Comparison of ENCODE assay signal across 16 cellular contexts in genomic region chr5:58025825-58026224, GRCh38.
DNase-seq lines count a peak whose midpoint lies in the region; ATAC-seq and TF ChIP-seq lines count a peak whose summit lies in the region.
"Had no signal": no experiment of that assay in that cellular context is flagged by ENCODE, and none has a peak within 500 bp of the region (broad histone marks: within the 10 kb centered on the region; RNA-seq: fewer than 3 reads in every experiment).

No MANE protein-coding gene starts in this region.

- intact Hi-C loops in Caco-2 (cut with micrococcal nuclease; ENCODE audit: unreplicated experiment), result no loop called here

- CTCF ChIA-PET in Caco-2 (lab: Charles Lee), result interaction anchor here (0.6 kb wide), 1 partner anchor 16 kb away, joined by 3 read pairs; no protein-coding TSS in a partner anchor

- peaks cover 7% of the 10 kb centered on the region for H3K4me1 Mint-ChIP-seq in Caco-2 (ENCODE audit: low read depth, unreplicated experiment)
- H3K4me1 Mint-ChIP-seq: CD14-positive monocyte had no signal

- H3K4me3 Mint-ChIP-seq in Caco-2 (ENCODE audit: unreplicated experiment), result no peak overlapping the region
- H3K4me3 Mint-ChIP-seq: CD14-positive monocyte; CD8-positive, alpha-beta T cell; HFFc6 had no signal

- no peaks in the 10 kb centered on the region for H3K27me3 Mint-ChIP-seq in Caco-2 (ENCODE audit: insufficient read depth, unreplicated experiment)

- TF ChIP-seq CTCF in Caco-2 (IDR thresholded peaks at IDR 0.05; ENCODE audit: insufficient read depth in 1 of 2, low read depth in 1 of 2, low read length in 1 of 2, severe bottlenecking in 1 of 2, unreplicated experiment in 1 of 2), result no peak

- peak overlapping the region; percentile 22 for H3K27ac Mint-ChIP-seq in Caco-2 (ENCODE audit: unreplicated experiment)
- H3K27ac Mint-ChIP-seq: CD14-positive monocyte; CD8-positive, alpha-beta T cell; HFFc6 had no signal

- ATAC-seq in HG03460 (IDR thresholded peaks at IDR 0.05; ENCODE audit: unreplicated experiment), result no peak
- ATAC-seq: CD8-positive, alpha-beta T cell had no signal

- no peaks in the 10 kb centered on the region for H3K9me3 ChIP-seq in Caco-2

- H3K36me3 Mint-ChIP-seq in Caco-2 (ENCODE audit: insufficient read depth, unreplicated experiment), result no peaks in the 10 kb centered on the region
- H3K36me3 Mint-ChIP-seq: CD14-positive monocyte; CD8-positive, alpha-beta T cell had no signal

- H3K27ac ChIP-seq in cingulate gyrus (ENCODE audit: low read depth, low read length), result peak overlapping the region; percentile 34
- H3K27ac ChIP-seq: 22Rv1 had no signal

- H3K4me3 ChIP-seq in Caco-2 (ENCODE audit: low read depth, low read length), result no peak overlapping the region

- no peaks in the 10 kb centered on the region for H3K36me3 ChIP-seq in Caco-2 (ENCODE audit: control insufficient read depth, insufficient read depth, low read length)

- no peaks in the 10 kb centered on the region for H3K27me3 ChIP-seq in Caco-2 (replicated peaks; ENCODE audit: control insufficient read depth, insufficient read depth, low read length)

- peaks cover 19% of the 10 kb centered on the region for H3K4me1 ChIP-seq in Caco-2

- no peaks in the 10 kb centered on the region for H3K9me3 Mint-ChIP-seq in Caco-2 (ENCODE audit: unreplicated experiment)
- H3K9me3 Mint-ChIP-seq: CD8-positive, alpha-beta T cell; HFFc6 had no signal

- POLR2A ChIA-PET in Caco-2 (lab: Charles Lee), result no interaction called here

- no TSS peak for BruUV-seq in Caco-2 (replicated peaks; lab: Mats Ljungman, UMichigan)

- no peak for DNase-seq in Caco-2
- peak; percentile 0 for DNase-seq in left kidney (ENCODE audit: low read depth, low spot score)
- peak; percentile 0 for DNase-seq in pons (ENCODE audit: low spot score)
- no peak for DNase-seq in stimulated activated CD4-positive, alpha-beta T cell treated with anti-CD3 and anti-CD28 coated beads, Interleukin-12 subunit alpha, Interleukin-12 subunit beta, amount 100 ng/mL, for 4 hours
- DNase-seq in activated effector memory CD4-positive, alpha-beta T cell treated with Interleukin-2 at 50 U/mL for 16 hours, result no peak
- DNase-seq in NCI-H2171 (lab: John Stamatoyannopoulos, UW), result no peak
- DNase-seq: CD8-positive, alpha-beta T cell; COR-L47; DND-41; GDM1; HCEC 1CT; HFFc6 had no signal

Comparison
In these comparisons a context has a peak if more than half of its experiments do, and no peak if none do; other contexts are left out.
1. DNase-seq: peak in left kidney (single experiment) and pons (single experiment); none in Caco-2 (0 of 2), stimulated activated CD4-positive, alpha-beta T cell treated with anti-CD3 and anti-CD28 coated beads, Interleukin-12 subunit alpha, Interleukin-12 subunit beta, amount 100 ng/mL, for 4 hours (single experiment), activated effector memory CD4-positive, alpha-beta T cell treated with Interleukin-2 at 50 U/mL for 16 hours (single experiment) and NCI-H2171 (single experiment).